In the genomic region with DNA sequence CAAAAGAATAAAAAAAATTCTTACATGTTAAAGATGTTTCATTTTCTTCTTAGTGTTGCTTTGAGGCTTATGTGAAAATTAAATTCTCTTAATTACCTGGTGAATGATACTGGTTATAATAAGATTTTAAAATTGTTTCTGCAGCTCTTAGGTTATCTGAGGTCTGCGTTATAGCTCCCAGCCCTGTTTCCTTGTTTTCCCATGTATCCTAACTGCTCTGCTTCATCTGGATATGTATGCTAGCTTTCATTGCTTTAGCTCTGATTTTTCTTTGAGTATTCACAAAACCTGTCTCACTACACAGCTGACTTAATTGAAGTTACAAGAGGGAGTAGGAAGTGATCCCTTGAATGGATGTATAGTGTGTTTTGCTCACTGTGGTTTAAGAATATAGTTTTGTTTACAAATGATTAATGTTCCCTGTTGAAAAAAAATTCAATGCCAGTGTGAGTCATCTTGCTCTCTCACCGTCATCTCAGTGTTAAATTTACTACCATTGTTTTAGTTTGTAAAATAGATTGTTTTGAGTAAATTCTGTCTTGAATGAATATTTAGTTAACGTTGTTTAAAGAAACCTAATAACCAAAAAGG, we compare ENCODE assay signal across 18 cellular contexts. TPM values are rescaled to one million over a fixed set of nuclear protein-coding genes. Genes with fewer than 3 reads are reported as not detected.
A peak's percentile ranks its signal among the peaks of the same experiment; 100 is the strongest.
DNase-seq lines count a peak whose midpoint lies in the region; ATAC-seq and TF ChIP-seq lines count a peak whose summit lies in the region.
"Had no signal": no experiment of that assay in that cellular context is flagged by ENCODE, and none has a peak within 500 bp of the region (broad histone marks: within the 10 kb centered on the region; RNA-seq: fewer than 3 reads in every experiment).

No MANE protein-coding gene starts in this region.

- H3K27me3 ChIP-seq in breast epithelium: no peaks in the 10 kb centered on the region
- no peaks in the 10 kb centered on the region for H3K27me3 ChIP-seq in MM.1S (replicated peaks; ENCODE audit: insufficient read depth, low read length)

- H3K27me3 Mint-ChIP-seq in MCF 10A (ENCODE audit: insufficient read depth, unreplicated experiment) (no peaks in the 10 kb centered on the region), WTC11 (ENCODE audit: low read depth) (no peaks in the 10 kb centered on the region)
- H3K27me3 Mint-ChIP-seq: activated naive CD8-positive, alpha-beta T cell treated with anti-CD3 and anti-CD28 coated beads, Interleukin-2, amount 10 ng/mL, durations not matched to agents 7 days and 5 days had no signal

- H3K9ac ChIP-seq in MM.1S (ENCODE audit: low read length): no peak overlapping the region

- TF ChIP-seq CTCF in MCF 10A (IDR thresholded peaks at IDR 0.05; ENCODE audit: unreplicated experiment) (no peak), breast epithelium (IDR thresholded peaks at IDR 0.05) (no peak), WTC11 (IDR thresholded peaks at IDR 0.05) (no peak), fibroblast of the aortic adventitia (IDR thresholded peaks at IDR 0.05; ENCODE audit: insufficient read depth, low read length) (no peak), MM.1S (IDR thresholded peaks at IDR 0.05; ENCODE audit: low read length) (no peak)

- H3K9me3 ChIP-seq in breast epithelium: no peaks in the 10 kb centered on the region
- no peaks in the 10 kb centered on the region for H3K9me3 ChIP-seq in MM.1S (replicated peaks; ENCODE audit: insufficient read depth, low read length)

- H3K9me3 Mint-ChIP-seq in MCF 10A (ENCODE audit: unreplicated experiment): no peaks in the 10 kb centered on the region
- H3K9me3 Mint-ChIP-seq in WTC11: no peaks in the 10 kb centered on the region
- H3K9me3 Mint-ChIP-seq: activated naive CD8-positive, alpha-beta T cell treated with anti-CD3 and anti-CD28 coated beads, Interleukin-2, amount 10 ng/mL, durations not matched to agents 7 days and 5 days; endodermal cell; GM23338 had no signal

- H4K20me1 ChIP-seq in MM.1S (ENCODE audit: insufficient read depth, low read length): no peaks in the 10 kb centered on the region

- H2AFZ ChIP-seq in MM.1S (ENCODE audit: low read length): no peak overlapping the region
- H2AFZ ChIP-seq: GM23338 had no signal

- no peak for ATAC-seq in WTC11
- ATAC-seq: activated CD8-positive, alpha-beta T cell treated with anti-CD3 and anti-CD28 coated beads, Interleukin-2, amount 10 ng/mL, durations not matched to agents 7 days and 5 days; GM23338 had no signal

- CTCF ChIA-PET in MCF 10A (lab: Yijun Ruan, JAX) (interaction anchor here (1.2 kb wide), 1 partner anchor 18 kb away, joined by 4 read pairs; no protein-coding TSS in a partner anchor), WTC11 (lab: Charles Lee) (interaction anchor here (0.6 to 2.1 kb wide), 3 partner anchors 12 to 109 kb away, joined by 4 to 15 read pairs (median 8); no protein-coding TSS in a partner anchor)

- no peaks in the 10 kb centered on the region for H3F3A ChIP-seq in MM.1S (ENCODE audit: insufficient read depth, low read length)

- BruUV-seq in MCF 10A (replicated peaks; lab: Mats Ljungman, UMichigan): no TSS peak

- H3K4me1 Mint-ChIP-seq in MCF 10A (ENCODE audit: insufficient read depth, unreplicated experiment) (peaks cover 9% of the 10 kb centered on the region), WTC11 (no peaks in the 10 kb centered on the region)
- H3K4me1 Mint-ChIP-seq: activated naive CD8-positive, alpha-beta T cell treated with anti-CD3 and anti-CD28 coated beads, Interleukin-2, amount 10 ng/mL, durations not matched to agents 7 days and 5 days; GM23338 had no signal

- POLR2A ChIA-PET in MCF 10A (lab: Yijun Ruan, JAX) (interaction anchor here (1.0 to 2.6 kb wide), 4 partner anchors 9 to 26 kb away, joined by 3 to 7 read pairs (median 4); no protein-coding TSS in a partner anchor), WTC11 (lab: Charles Lee) (no interaction called here)

- no peak overlapping the region for H3K4me2 ChIP-seq in MM.1S (ENCODE audit: low read depth, low read length)
- H3K4me2 ChIP-seq: GM23338 had no signal

- TF ChIP-seq POLR2A in breast epithelium (IDR thresholded peaks at IDR 0.05): no peak

- no peak overlapping the region for H3K4me3 ChIP-seq in breast epithelium
- H3K4me3 ChIP-seq in fibroblast of the aortic adventitia (ENCODE audit: low read depth, low read length): no peak overlapping the region
- H3K4me3 ChIP-seq in MM.1S (ENCODE audit: low read length): no peak overlapping the region
- H3K4me3 ChIP-seq: GM23338 had no signal

- no peaks in the 10 kb centered on the region for H3K36me3 ChIP-seq in breast epithelium
- peaks cover 8% of the 10 kb centered on the region; the same call in 1 of the 2 replicates for H3K36me3 ChIP-seq in MM.1S (replicated peaks; ENCODE audit: insufficient read depth, low read length)

- H3K36me3 Mint-ChIP-seq in MCF 10A (ENCODE audit: insufficient read depth, unreplicated experiment) (peaks cover 45% of the 10 kb centered on the region), WTC11 (peaks cover 51% of the 10 kb centered on the region)

- H3K27ac ChIP-seq in breast epithelium: no peak overlapping the region
- H3K27ac ChIP-seq in MM.1S (ENCODE audit: low read length): no peak overlapping the region

- no peaks in the 10 kb centered on the region for H3K4me1 ChIP-seq in breast epithelium
- no peaks in the 10 kb centered on the region for H3K4me1 ChIP-seq in MM.1S (ENCODE audit: low read length)

- intact Hi-C loops in MCF 10A (cut with micrococcal nuclease): no loop called here
- intact Hi-C loops in breast epithelium (cut with DNase I; ENCODE audit: low total_unique reads): no loop called here

- H3K79me2 ChIP-seq in MM.1S (ENCODE audit: low read length): no peaks in the 10 kb centered on the region; the same call in 1 of the 2 replicates

- no peaks in the 10 kb centered on the region for H3K9me2 ChIP-seq in MM.1S (replicated peaks; ENCODE audit: insufficient read depth, low read length)

- no peak overlapping the region for H3K4me3 Mint-ChIP-seq in MCF 10A (ENCODE audit: unreplicated experiment)
- H3K4me3 Mint-ChIP-seq in WTC11: no peak overlapping the region
- H3K4me3 Mint-ChIP-seq: activated CD8-positive, alpha-beta T cell treated with anti-CD3 and anti-CD28 coated beads, Interleukin-2, amount 10 ng/mL, durations not matched to agents 7 days and 5 days; activated naive CD8-positive, alpha-beta T cell treated with anti-CD3 and anti-CD28 coated beads, Interleukin-2, amount 10 ng/mL, durations not matched to agents 7 days and 5 days; endodermal cell; GM23338 had no signal

- H3K27ac Mint-ChIP-seq in MCF 10A (ENCODE audit: low read depth, unreplicated experiment) (peak overlapping the region; percentile 74), WTC11 (peak overlapping the region; percentile 63; the same call in 1 of the 2 replicates)
- H3K27ac Mint-ChIP-seq: activated CD8-positive, alpha-beta T cell treated with anti-CD3 and anti-CD28 coated beads, Interleukin-2, amount 10 ng/mL, durations not matched to agents 7 days and 5 days; activated naive CD8-positive, alpha-beta T cell treated with anti-CD3 and anti-CD28 coated beads, Interleukin-2, amount 10 ng/mL, durations not matched to agents 7 days and 5 days; endodermal cell; GM23338 had no signal

- DNase-seq in MCF 10A (ENCODE audit: unreplicated experiment) (peak; percentile 57), breast epithelium (ENCODE audit: low spot score in 2 of 2) (no peak), WTC11 (ENCODE audit: low spot score) (no peak), fibroblast of the aortic adventitia (ENCODE audit: low read depth) (peak; percentile 65), SKM-1 (lab: John Stamatoyannopoulos, UW; ENCODE audit: unreplicated experiment) (no peak), NCI-H526 treated with DMSO at 0.1 percent for 48 hours (lab: John Stamatoyannopoulos, UW) (no peak), MM.1S (no peak), RPMI8226 (no peak)
- DNase-seq: activated CD8-positive, alpha-beta T cell treated with anti-CD3 and anti-CD28 coated beads, Interleukin-2, amount 10 ng/mL, durations not matched to agents 7 days and 5 days; activated naive CD8-positive, alpha-beta T cell treated with anti-CD3 and anti-CD28 coated beads, Interleukin-2, amount 10 ng/mL, durations not matched to agents 7 days and 5 days; endodermal cell; GDM1; NCI-H1694; NK-92 treated with Interleukin-12 subunit alpha and Interleukin-12 subunit beta, amount 100 ng/mL, for 24 hours; small intestine; T-helper 1 cell; trophoblast cell had no signal

TF ChIP-seq in WTC11, 78 proteins besides CTCF, POLR2A, EP300 and RAD21:
- no peak for TF ChIP-seq ZNF232 (CRISPR knock-in tag; IDR thresholded peaks at IDR 0.05)
TF ChIP-seq in WTC11: peak in this region for 0.

RNA-seq across cellular contexts. Expression of gene CPSF6, which starts 26.8 kb away (rescaled TPM):
- 58.9 and 66.1 TPM in 2 replicates for total RNA-seq in MCF 10A (2022)
- total RNA-seq in breast epithelium: 10 to 100 TPM; 29.9 to 59.3 (median 41.3) TPM
- total RNA-seq in WTC11 (2021): 124 to 134 TPM (median 132 TPM) in 3 replicates
- 13.4 and 25.8 TPM in 2 replicates for total RNA-seq in fibroblast of the aortic adventitia (ENCODE audit: low replicate concordance)

Comparison
In these comparisons a context has a peak if more than half of its experiments do, and no peak if none do; other contexts are left out.
1. DNase-seq: peak in MCF 10A (single experiment) and fibroblast of the aortic adventitia (single experiment); none in breast epithelium (0 of 2), WTC11 (single experiment), SKM-1 (single experiment), NCI-H526 treated with DMSO at 0.1 percent for 48 hours (single experiment), MM.1S (single experiment) and RPMI8226 (single experiment).